Comparison of ENCODE assay signal across 9 cellular contexts in the genomic region with DNA sequence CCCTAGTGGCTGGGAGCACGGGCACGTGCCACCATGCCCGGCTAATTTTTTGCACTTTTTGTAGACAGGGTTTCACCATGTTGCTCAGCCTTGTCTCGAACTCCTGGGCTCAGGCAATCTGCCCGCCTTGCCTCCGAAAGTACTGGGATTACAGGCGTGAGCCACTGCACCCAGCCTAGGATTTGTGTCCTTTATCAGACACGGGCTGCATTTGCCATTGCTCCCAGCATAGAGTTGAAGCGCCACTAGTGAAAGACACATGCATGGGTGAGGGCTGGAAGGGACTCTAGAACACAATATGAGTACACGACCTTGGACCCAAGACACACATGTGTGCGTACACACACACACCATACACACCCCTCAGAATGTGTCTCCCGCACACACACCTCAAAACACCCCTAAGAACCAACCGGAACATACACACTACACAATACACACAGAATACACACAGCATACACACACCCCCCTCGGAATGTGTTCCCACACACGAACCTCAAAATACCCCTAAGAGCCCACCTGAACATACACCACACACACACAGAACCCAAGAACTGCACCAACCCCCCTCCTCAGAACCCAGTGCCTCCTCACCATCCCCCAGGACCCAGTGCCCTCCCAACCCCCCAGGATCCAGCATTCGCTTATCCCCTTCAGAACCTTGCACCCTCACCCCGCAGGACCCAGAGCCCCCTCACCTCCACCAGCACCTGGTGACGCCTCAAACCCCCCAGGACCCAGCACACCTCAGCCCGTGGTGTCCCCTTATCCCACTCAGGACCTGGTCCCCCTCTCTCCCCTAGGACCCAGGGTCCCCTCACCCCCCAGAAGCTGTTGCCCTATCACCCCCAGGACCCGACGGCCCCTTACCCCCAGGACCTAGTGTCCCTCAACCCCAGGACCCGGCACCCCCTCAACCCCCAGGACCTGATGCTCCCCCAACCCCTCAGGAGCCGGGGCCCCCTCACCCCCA. TPM values are rescaled to one million over a fixed set of nuclear protein-coding genes. Genes with fewer than 3 reads are reported as not detected.
DNase-seq lines count a peak whose midpoint lies in the region; ATAC-seq, FAIRE-seq and TF ChIP-seq lines count a peak whose summit lies in the region.
"Had no signal": no experiment of that assay in that cellular context is flagged by ENCODE, and none has a peak within 500 bp of the region (broad histone marks: within the 10 kb centered on the region; RNA-seq: fewer than 3 reads in every experiment).

No MANE protein-coding gene starts in this region.

- no peaks in the 10 kb centered on the region for H3K36me3 ChIP-seq in astrocyte (ENCODE audit: insufficient read depth, low read length)
- H3K36me3 ChIP-seq in liver (ENCODE audit: control insufficient read depth in 4 of 4, insufficient read depth in 3 of 4, low read depth in 1 of 4, low read length in 3 of 4) = peaks cover 0 to 3% (median 3%) of the 10 kb centered on the region in 4 donors
- no peaks in the 10 kb centered on the region for H3K36me3 ChIP-seq in thyroid gland

- H3K4me2 ChIP-seq in astrocyte (ENCODE audit: low read length) = peak overlapping the region; percentile 96

- H3K27ac Mint-ChIP-seq in activated CD4-positive, alpha-beta T cell treated with anti-CD3 and anti-CD28 coated beads, Interleukin-2, amount 10 ng/mL, durations not matched to agents 24 days and 14 days = peak overlapping the region; percentile 81
- no peak overlapping the region for H3K27ac Mint-ChIP-seq in astrocyte (ENCODE audit: unreplicated experiment)

- H3K9me3 ChIP-seq in astrocyte (ENCODE audit: insufficient read depth, low read depth, low read length) = no peaks in the 10 kb centered on the region
- no peaks in the 10 kb centered on the region for H3K9me3 ChIP-seq in liver (ENCODE audit: control insufficient read depth in 4 of 4, low read length in 3 of 4)
- no peaks in the 10 kb centered on the region for H3K9me3 ChIP-seq in thyroid gland

- H2AFZ ChIP-seq in astrocyte (ENCODE audit: low read depth, low read length) = peak overlapping the region; percentile 81

- H3K79me2 ChIP-seq in astrocyte (ENCODE audit: insufficient read depth, low read length) = peaks cover 48% of the 10 kb centered on the region

- H3K27me3 ChIP-seq in astrocyte (ENCODE audit: insufficient read depth, low read length) = no peaks in the 10 kb centered on the region
- no peaks in the 10 kb centered on the region for H3K27me3 ChIP-seq in liver (ENCODE audit: control insufficient read depth in 4 of 4, insufficient read depth in 4 of 4, low read length in 3 of 4)
- no peaks in the 10 kb centered on the region for H3K27me3 ChIP-seq in thyroid gland

- H3K27ac ChIP-seq in astrocyte (ENCODE audit: low read depth, low read length) (peak overlapping the region; percentile 47), liver (ENCODE audit: low read depth in 1 of 2, low read length in 2 of 2) (peak overlapping the region; percentile 80 to 83), thyroid gland (peak overlapping the region in 1 of 3 donors; percentile 64)

- no peak for FAIRE-seq in astrocyte (lab: Jason Lieb, UNC)
- FAIRE-seq: colon had no signal

- ATAC-seq in HG02798 (IDR thresholded peaks at IDR 0.05; ENCODE audit: poor library complexity, unreplicated experiment) = no peak

- peaks cover 9% of the 10 kb centered on the region for H3K4me1 ChIP-seq in astrocyte (ENCODE audit: insufficient read depth, low read length)
- H3K4me1 ChIP-seq in liver (ENCODE audit: control insufficient read depth in 4 of 4, insufficient read depth in 4 of 4, low read length in 3 of 4) = peaks cover 0 to 12% (median 8%) of the 10 kb centered on the region in 4 donors
- H3K4me1 ChIP-seq in thyroid gland = peaks cover 4 to 10% of the 10 kb centered on the region in 2 donors

- peak; percentile 61 for DNase-seq in activated CD4-positive, alpha-beta T cell treated with anti-CD3 and anti-CD28 coated beads, Interleukin-2, amount 10 ng/mL, durations not matched to agents 24 days and 14 days
- DNase-seq in activated CD4-positive, alpha-beta T cell treated with anti-CD3 and anti-CD28 coated beads, Interleukin-2, amount 50 U/mL, for 48 hours = no peak
- DNase-seq in astrocyte (ENCODE audit: low read depth) (no peak), thyroid gland (no peak), NCI-H345 (lab: John Stamatoyannopoulos, UW) (no peak), SKM-1 treated with dmso at 0.1 percent for 144 hours (lab: John Stamatoyannopoulos, UW; ENCODE audit: unreplicated experiment) (no peak)

- no peaks in the 10 kb centered on the region for H3K27me3 Mint-ChIP-seq in activated CD4-positive, alpha-beta T cell treated with anti-CD3 and anti-CD28 coated beads, Interleukin-2, amount 10 ng/mL, durations not matched to agents 24 days and 14 days
- no peaks in the 10 kb centered on the region for H3K27me3 Mint-ChIP-seq in astrocyte (ENCODE audit: low read depth, unreplicated experiment)

- 58% methylated on average over 23 of the region's 23 CpGs for WGBS in liver
- 65 to 71% methylated on average over 19 to 20 of the region's 23 CpGs for WGBS in thyroid gland, 2 donors

- no peak for TF ChIP-seq RAD21 in liver (IDR thresholded peaks at IDR 0.05)

- H3K9ac ChIP-seq in astrocyte (ENCODE audit: low read length) (peak overlapping the region; percentile 86), liver (ENCODE audit: low read depth in 1 of 2, low read length in 2 of 2) (no peak overlapping the region)

- intact Hi-C loops in activated CD4-positive, alpha-beta T cell treated with anti-CD3 and anti-CD28 coated beads, Interleukin-2, amount 10 ng/mL, durations not matched to agents 24 days and 14 days (cut with micrococcal nuclease) = no loop called here
- intact Hi-C loops in thyroid gland (cut with DNase I) = no loop called here

- H3K4me3 Mint-ChIP-seq in activated CD4-positive, alpha-beta T cell treated with anti-CD3 and anti-CD28 coated beads, Interleukin-2, amount 10 ng/mL, durations not matched to agents 24 days and 14 days = peak overlapping the region; percentile 90
- peak overlapping the region; percentile 84 for H3K4me3 Mint-ChIP-seq in astrocyte (ENCODE audit: unreplicated experiment)

- no peaks in the 10 kb centered on the region for H3K9me3 Mint-ChIP-seq in activated CD4-positive, alpha-beta T cell treated with anti-CD3 and anti-CD28 coated beads, Interleukin-2, amount 10 ng/mL, durations not matched to agents 24 days and 14 days
- H3K9me3 Mint-ChIP-seq in astrocyte (ENCODE audit: unreplicated experiment) = no peaks in the 10 kb centered on the region

- peak overlapping the region; percentile 71 for H3K4me3 ChIP-seq in astrocyte (ENCODE audit: insufficient read depth, low read depth, low read length)
- peak overlapping the region; percentile 75 to 93 (median 76) for H3K4me3 ChIP-seq in liver (ENCODE audit: low read depth in 1 of 3, low read length in 3 of 3)
- peak overlapping the region; percentile 87 to 88 (median 87) for H3K4me3 ChIP-seq in thyroid gland (replicated peaks in 1 of 3)

- H3K4me1 Mint-ChIP-seq in activated CD4-positive, alpha-beta T cell treated with anti-CD3 and anti-CD28 coated beads, Interleukin-2, amount 10 ng/mL, durations not matched to agents 24 days and 14 days = peaks cover 33% of the 10 kb centered on the region
- peaks cover 2% of the 10 kb centered on the region for H3K4me1 Mint-ChIP-seq in astrocyte (ENCODE audit: low read depth, unreplicated experiment)

- TF ChIP-seq CTCF in astrocyte (IDR thresholded peaks at IDR 0.05; ENCODE audit: insufficient read depth, low read depth, low read length) (no peak), liver (IDR thresholded peaks at IDR 0.05; ENCODE audit: low read depth, low read length, missing input control) (no peak), thyroid gland (IDR thresholded peaks at IDR 0.05) (no peak)

- no peak for TF ChIP-seq POLR2A in thyroid gland (IDR thresholded peaks at IDR 0.05)

- H3K36me3 Mint-ChIP-seq in activated CD4-positive, alpha-beta T cell treated with anti-CD3 and anti-CD28 coated beads, Interleukin-2, amount 10 ng/mL, durations not matched to agents 24 days and 14 days (ENCODE audit: low read depth) = peaks cover 30% of the 10 kb centered on the region
- H3K36me3 Mint-ChIP-seq in astrocyte (ENCODE audit: low read depth, unreplicated experiment) = peaks cover 7% of the 10 kb centered on the region

- peaks cover 39% of the 10 kb centered on the region for H4K20me1 ChIP-seq in astrocyte (ENCODE audit: insufficient read depth, low read length)

TF ChIP-seq in liver, 16 proteins besides CTCF, POLR2A, EP300 and RAD21 (continues in another document):
- TF ChIP-seq MAX (IDR thresholded peaks at IDR 0.05) = no peak
- no peak for TF ChIP-seq FOXA2 (IDR thresholded peaks at IDR 0.05)
- no peak for TF ChIP-seq JUND (IDR thresholded peaks at IDR 0.05)
- TF ChIP-seq, protein P1, sequence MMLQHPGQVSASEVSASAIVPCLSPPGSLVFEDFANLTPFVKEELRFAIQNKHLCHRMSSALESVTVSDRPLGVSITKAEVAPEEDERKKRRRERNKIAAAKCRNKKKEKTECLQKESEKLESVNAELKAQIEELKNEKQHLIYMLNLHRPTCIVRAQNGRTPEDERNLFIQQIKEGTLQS (IDR thresholded peaks at IDR 0.05) = no peak
- TF ChIP-seq, protein P2, sequence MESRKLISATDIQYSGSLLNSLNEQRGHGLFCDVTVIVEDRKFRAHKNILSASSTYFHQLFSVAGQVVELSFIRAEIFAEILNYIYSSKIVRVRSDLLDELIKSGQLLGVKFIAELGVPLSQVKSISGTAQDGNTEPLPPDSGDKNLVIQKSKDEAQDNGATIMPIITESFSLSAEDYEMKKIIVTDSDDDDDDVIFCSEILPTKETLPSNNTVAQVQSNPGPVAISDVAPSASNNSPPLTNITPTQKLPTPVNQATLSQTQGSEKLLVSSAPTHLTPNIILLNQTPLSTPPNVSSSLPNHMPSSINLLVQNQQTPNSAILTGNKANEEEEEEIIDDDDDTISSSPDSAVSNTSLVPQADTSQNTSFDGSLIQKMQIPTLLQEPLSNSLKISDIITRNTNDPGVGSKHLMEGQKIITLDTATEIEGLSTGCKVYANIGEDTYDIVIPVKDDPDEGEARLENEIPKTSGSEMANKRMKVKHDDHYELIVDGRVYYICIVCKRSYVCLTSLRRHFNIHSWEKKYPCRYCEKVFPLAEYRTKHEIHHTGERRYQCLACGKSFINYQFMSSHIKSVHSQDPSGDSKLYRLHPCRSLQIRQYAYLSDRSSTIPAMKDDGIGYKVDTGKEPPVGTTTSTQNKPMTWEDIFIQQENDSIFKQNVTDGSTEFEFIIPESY (IDR thresholded peaks at IDR 0.05) = no peak

RNA-seq across cellular contexts. Expression of gene TNIP2, which starts 1.0 kb away (rescaled TPM):
- 98.7 and 99.6 TPM in 2 replicates for total RNA-seq in activated CD4-positive, alpha-beta T cell treated with anti-CD3 and anti-CD28 coated beads, Interleukin-2, amount 10 ng/mL, durations not matched to agents 24 days and 14 days
- total RNA-seq in astrocyte = 31.1 and 33.7 TPM in 2 replicates
- total RNA-seq in liver = 10 to 100 TPM; 10.5 to 20.7 TPM
- polyA plus RNA-seq in liver = 10 to 100 TPM; 11.8 to 15.1 TPM
- 10 to 100 TPM; 44.7 to 65.4 (median 52.2) TPM for total RNA-seq in thyroid gland

RNA-seq across cellular contexts. Expression of gene SH3BP2, which starts 37.8 kb away (rescaled TPM):
- total RNA-seq in activated CD4-positive, alpha-beta T cell treated with anti-CD3 and anti-CD28 coated beads, Interleukin-2, amount 10 ng/mL, durations not matched to agents 24 days and 14 days = 83.9 and 88.5 TPM in 2 replicates
- 33.7 and 35.0 TPM in 2 replicates for total RNA-seq in astrocyte
- total RNA-seq in liver = 10 to 100 TPM; 17.9 to 80.2 TPM
- polyA plus RNA-seq in liver = 10 to 100 TPM; 22.6 to 54.4 TPM
- total RNA-seq in thyroid gland = 10 to 100 TPM; 29.6 to 43.5 (median 36.7) TPM
